Comparison of ENCODE assay signal across 1 cellular context in genomic region chr10:22713853-22714523, GRCh38.
TF ChIP-seq lines count a peak whose summit lies in the region.

No MANE protein-coding gene starts in this region.

TF ChIP-seq in endothelial cell of umbilical vein, 7 proteins besides CTCF, POLR2A, EP300 and RAD21 (continued from another document):
- no peak for TF ChIP-seq JUN (IDR thresholded peaks at IDR 0.05; ENCODE audit: borderline replicate concordance, insufficient read depth, insufficient read length, low read depth)
- TF ChIP-seq, protein P1, sequence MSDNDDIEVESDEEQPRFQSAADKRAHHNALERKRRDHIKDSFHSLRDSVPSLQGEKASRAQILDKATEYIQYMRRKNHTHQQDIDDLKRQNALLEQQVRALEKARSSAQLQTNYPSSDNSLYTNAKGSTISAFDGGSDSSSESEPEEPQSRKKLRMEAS (IDR thresholded peaks at IDR 0.05; ENCODE audit: insufficient read depth, insufficient read length): no peak
- TF ChIP-seq MYC (IDR thresholded peaks at IDR 0.05; ENCODE audit: low read depth, low read length): no peak
- no peak for TF ChIP-seq POLR2AphosphoS5 (IDR thresholded peaks at IDR 0.05; ENCODE audit: insufficient read depth, low read depth, low read length)
- no peak for TF ChIP-seq FOS (IDR thresholded peaks at IDR 0.05; ENCODE audit: borderline replicate concordance, insufficient read depth, low read length)
